27 cellular contexts compared by ENCODE assay signal in the genomic region with DNA sequence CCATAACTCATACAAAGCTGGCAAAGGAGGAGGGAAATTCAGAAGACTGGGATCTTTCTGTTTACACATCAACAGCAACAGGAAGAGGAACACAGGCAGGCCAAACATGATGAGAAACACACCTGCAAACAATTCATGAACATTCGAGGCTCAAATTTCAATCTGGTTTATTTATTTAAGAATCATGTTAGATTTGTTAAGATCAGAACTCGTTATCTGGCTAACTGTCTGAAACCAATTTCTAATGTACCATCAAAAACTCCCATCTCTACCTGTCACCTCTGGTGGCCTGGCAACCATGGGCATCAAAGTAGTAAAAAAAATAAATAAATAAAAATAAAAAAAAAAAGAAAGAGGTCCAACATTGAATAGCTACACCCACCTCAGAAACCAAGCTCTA. TPM values are rescaled to one million over a fixed set of nuclear protein-coding genes. Genes with fewer than 3 reads are reported as not detected.
A peak's percentile ranks its signal among the peaks of the same experiment; 100 is the strongest.
DNase-seq lines count a peak whose midpoint lies in the region; ATAC-seq and TF ChIP-seq lines count a peak whose summit lies in the region.
"Had no signal": no experiment of that assay in that cellular context is flagged by ENCODE, and none has a peak within 500 bp of the region (broad histone marks: within the 10 kb centered on the region; RNA-seq: fewer than 3 reads in every experiment).

No MANE protein-coding gene starts in this region.

- H3K27ac ChIP-seq in 22Rv1 (peak overlapping the region; percentile 65), C4-2B (peak overlapping the region; percentile 94), upper lobe of right lung (no peak overlapping the region)
- H3K27ac ChIP-seq: cardiac muscle cell, esophagus squamous epithelium, left lung, SJCRH30, upper lobe of left lung had no signal

- H3K36me3 Mint-ChIP-seq in T-helper 17 cell (ENCODE audit: low read depth), result peaks cover 9% of the 10 kb centered on the region

- ATAC-seq in T-helper 17 cell (no peak), GM19328 (IDR thresholded peaks at IDR 0.05; ENCODE audit: unreplicated experiment) (no peak), upper lobe of right lung (no peak)
- ATAC-seq: left lung; naive thymus-derived CD8-positive, alpha-beta T cell had no signal

- no peak overlapping the region for H3K4me3 Mint-ChIP-seq in T-helper 17 cell
- H3K4me3 Mint-ChIP-seq: activated naive CD4-positive, alpha-beta T cell treated with anti-CD3 and anti-CD28 coated beads for 36 hours; CD8-positive, alpha-beta memory T cell; endodermal cell; naive thymus-derived CD8-positive, alpha-beta T cell had no signal

- H3K36me3 ChIP-seq in upper lobe of right lung, result peaks cover 77% of the 10 kb centered on the region

- peaks cover 24% of the 10 kb centered on the region for H3K4me1 Mint-ChIP-seq in T-helper 17 cell

- H3K4me1 ChIP-seq in upper lobe of right lung, result peaks cover 8% of the 10 kb centered on the region
- H3K4me1 ChIP-seq: SJCRH30 had no signal

- no peaks in the 10 kb centered on the region for H3K27me3 ChIP-seq in upper lobe of right lung
- H3K27me3 ChIP-seq: cardiac muscle cell, esophagus squamous epithelium, left lung, SJCRH30, upper lobe of left lung had no signal

- peak overlapping the region; percentile 57 for H3K27ac Mint-ChIP-seq in T-helper 17 cell
- H3K27ac Mint-ChIP-seq: activated naive CD4-positive, alpha-beta T cell treated with anti-CD3 and anti-CD28 coated beads for 36 hours; endodermal cell had no signal

- H3K4me3 ChIP-seq in upper lobe of right lung, result no peak overlapping the region
- H3K4me3 ChIP-seq: cardiac muscle cell, esophagus squamous epithelium, left lung, SJCRH30, upper lobe of left lung had no signal

- DNase-seq in NCI-H1105 (lab: John Stamatoyannopoulos, UW) (peak; percentile 10), T-helper 17 cell (no peak), UCSD-AML1 (lab: John Stamatoyannopoulos, UW; ENCODE audit: unreplicated experiment) (no peak), upper lobe of right lung (no peak), GM13977 (ENCODE audit: low spot score) (no peak)
- DNase-seq: activated CD8-positive, alpha-beta memory T cell treated with anti-CD3 and anti-CD28 coated beads for 24 hours; activated naive CD4-positive, alpha-beta T cell treated with anti-CD3 and anti-CD28 coated beads for 36 hours; activated T-cell treated with anti-CD3 and anti-CD28 coated beads, Interleukin-2, amount 50 U/mL, for 48 hours; anterior cingulate cortex; CD8-positive, alpha-beta memory T cell; cortex of kidney; endodermal cell; esophagus squamous epithelium; HCEC 1CT; left lung; midbrain; naive thymus-derived CD8-positive, alpha-beta T cell; NCI-H1436 treated with DMSO at 0.1 percent for 48 hours; NCI-H446; SJCRH30; stimulated activated CD4-positive, alpha-beta T cell treated with anti-CD3 and anti-CD28 coated beads, Interleukin-1b, Interleukin-23, amount 100 ng/mL, for 48 hours; substantia nigra; upper lobe of left lung had no signal

- no peaks in the 10 kb centered on the region for H3K9me3 ChIP-seq in T-helper 17 cell (ENCODE audit: control insufficient read depth, low read length, poor library complexity, severe bottlenecking)
- no peaks in the 10 kb centered on the region for H3K9me3 ChIP-seq in upper lobe of right lung
- H3K9me3 ChIP-seq: esophagus squamous epithelium, left lung, SJCRH30, upper lobe of left lung had no signal

- in situ Hi-C loops in GM13977 (cut with MboI; ENCODE audit: low pct_unique_long_range_greater_than_20kb, low sequenced_read_pairs, unreplicated experiment), result no loop called here

- intact Hi-C loops in upper lobe of right lung (cut with DNase I), result no loop called here

- TF ChIP-seq CTCF in 22Rv1 (IDR thresholded peaks at IDR 0.05), result no peak
- TF ChIP-seq CTCF in C4-2B (conservative IDR thresholded peaks at IDR 0.05), result no peak
- no peak for TF ChIP-seq CTCF in upper lobe of right lung (IDR thresholded peaks at IDR 0.05)
- no peak for TF ChIP-seq CTCF in GM13977 (IDR thresholded peaks at IDR 0.05; ENCODE audit: extremely low read depth, insufficient read depth, missing control alignments)

- no peaks in the 10 kb centered on the region for H3K27me3 Mint-ChIP-seq in T-helper 17 cell
- H3K27me3 Mint-ChIP-seq: CD8-positive, alpha-beta memory T cell; naive thymus-derived CD8-positive, alpha-beta T cell had no signal

RNA-seq across cellular contexts. Expression of a gene that starts 9.8 kb away (rescaled TPM):
- total RNA-seq in T-helper 17 cell (100 to 1,000 TPM; 116 to 121 TPM), upper lobe of right lung (55.2 TPM)
